Comparison of ENCODE assay signal across 8 cellular contexts in genomic region chr10:30384791-30385201, GRCh38. TPM values are rescaled to one million over a fixed set of nuclear protein-coding genes. Genes with fewer than 3 reads are reported as not detected.
DNase-seq lines count a peak whose midpoint lies in the region; ATAC-seq and TF ChIP-seq lines count a peak whose summit lies in the region.
"Had no signal": no experiment of that assay in that cellular context is flagged by ENCODE, and none has a peak within 500 bp of the region (broad histone marks: within the 10 kb centered on the region; RNA-seq: fewer than 3 reads in every experiment).

No MANE protein-coding gene starts in this region.

- H3K14ac ChIP-seq in IMR-90 (replicated peaks; ENCODE audit: low read depth, low read length) = no peak overlapping the region

- TF ChIP-seq CTCF in IMR-90 (conservative IDR thresholded peaks at IDR 0.05; ENCODE audit: low read depth, low read length) (peak; percentile 40), activated B cell treated with CpG ODN at 0.5 μM for 24 hours (IDR thresholded peaks at IDR 0.05) (no peak)

- POLR2A ChIA-PET in IMR-90 (lab: Charles Lee; ENCODE audit: unreplicated experiment) = no interaction called here
- POLR2A ChIA-PET in activated B cell treated with CpG ODN at 0.5 μM for 24 hours (lab: Charles Lee) = no interaction called here

- H3K36me3 ChIP-seq in IMR-90 (ENCODE audit: control insufficient read depth, insufficient read depth, low read length) = no peaks in the 10 kb centered on the region
- H3K36me3 ChIP-seq: SJSA1 had no signal

- H3K18ac ChIP-seq in IMR-90 (ENCODE audit: low read depth, low read length) = no peak overlapping the region

- H3K9me3 Mint-ChIP-seq in activated B cell treated with CpG ODN at 0.5 μM for 24 hours = no peaks in the 10 kb centered on the region

- H4K5ac ChIP-seq in IMR-90 (ENCODE audit: low read depth, low read length) = no peak overlapping the region

- no peak for TF ChIP-seq POLR2A in IMR-90 (IDR thresholded peaks at IDR 0.05; ENCODE audit: low read depth, low read length)

- H3K27ac ChIP-seq in IMR-90 (ENCODE audit: insufficient read depth, low read length) = no peak overlapping the region
- H3K27ac ChIP-seq: SJSA1 had no signal

- H2BK15ac ChIP-seq in IMR-90 (ENCODE audit: low read depth, low read length) = no peak overlapping the region

- H2BK20ac ChIP-seq in IMR-90 (ENCODE audit: low read depth, low read length) = no peak overlapping the region

- peaks cover 9% of the 10 kb centered on the region for H3K27me3 Mint-ChIP-seq in activated B cell treated with CpG ODN at 0.5 μM for 24 hours

- ATAC-seq in IMR-90 (ENCODE audit: low read depth) = peak; percentile 80
- peak; percentile 25 for ATAC-seq in activated B cell treated with CpG ODN at 0.5 μM for 24 hours (ENCODE audit: low read depth)
- ATAC-seq in HG03097 (IDR thresholded peaks at IDR 0.05; ENCODE audit: low FRiP score, unreplicated experiment) = no peak

- H3K9ac ChIP-seq in IMR-90 (ENCODE audit: low read depth, low read length) = no peak overlapping the region

- no peak overlapping the region for H3K4me3 ChIP-seq in IMR-90 (ENCODE audit: insufficient read depth, low read depth, low read length)
- H3K4me3 ChIP-seq: SJSA1 had no signal

- DNase-seq in Daoy (ENCODE audit: low read depth) (peak; percentile 11), IMR-90 (peak; percentile 34), activated B cell treated with CpG ODN at 0.5 μM for 24 hours (no peak), iris pigment epithelial cell (ENCODE audit: low read depth) (peak; percentile 68), SHP77 treated with DMSO at 0.1 percent for 48 hours (lab: John Stamatoyannopoulos, UW) (no peak), LoVo (ENCODE audit: low spot score) (no peak)

- no TSS peak for BruUV-seq in IMR-90 (replicated peaks; lab: Mats Ljungman, UMichigan)

- WGBS in IMR-90 (ENCODE audit: extremely low coverage in 2 of 2, insufficient read length in 1 of 2), 2 experiments = 60% methylated on average over 5 of the region's 9 CpGs; no CpG with 5 or more reads in 1 of the 2 experiments

- no peak overlapping the region for H2AK5ac ChIP-seq in IMR-90 (ENCODE audit: low read depth, low read length)

- no peaks in the 10 kb centered on the region for H3K4me1 ChIP-seq in IMR-90 (ENCODE audit: control insufficient read depth, insufficient read depth, low read length)

- H3K27me3 ChIP-seq in IMR-90 (ENCODE audit: control insufficient read depth, insufficient read depth, low read length) = peaks cover 10% of the 10 kb centered on the region
- H3K27me3 ChIP-seq: SJSA1 had no signal

- no peaks in the 10 kb centered on the region for H4K20me1 ChIP-seq in IMR-90 (ENCODE audit: insufficient read depth, low read length)

- no peak overlapping the region for H2BK120ac ChIP-seq in IMR-90 (ENCODE audit: low read depth, low read length)

- no peak overlapping the region for H3K23ac ChIP-seq in IMR-90 (ENCODE audit: low read depth, low read length)

- no peak overlapping the region for H2AFZ ChIP-seq in IMR-90 (replicated peaks; ENCODE audit: low read length, poor library complexity)

- in situ Hi-C loops in IMR-90 (cut with MboI; ENCODE audit: low sequenced_read_pairs) = no loop called here

- H3K4me2 ChIP-seq in IMR-90 (ENCODE audit: low read depth, low read length) = no peak overlapping the region

- no peaks in the 10 kb centered on the region for H3K79me1 ChIP-seq in IMR-90 (ENCODE audit: low read depth in 1 of 2, low read length in 2 of 2)

- 0 out of 2 replicates have a peak, but pooled peaks cover 2% of the 10 kb centered on the region for H3K9me3 ChIP-seq in IMR-90 (ENCODE audit: control insufficient read depth, insufficient read depth, low read length)
- H3K9me3 ChIP-seq: SJSA1 had no signal

- H2BK5ac ChIP-seq in IMR-90 (ENCODE audit: low read depth, low read length, poor library complexity, severe bottlenecking) = no peak overlapping the region

- no peak overlapping the region for H2AK9ac ChIP-seq in IMR-90 (replicated peaks; ENCODE audit: low read depth, low read length, poor library complexity)

- no peak overlapping the region for H3K27ac Mint-ChIP-seq in activated B cell treated with CpG ODN at 0.5 μM for 24 hours

- H3K36me3 Mint-ChIP-seq in activated B cell treated with CpG ODN at 0.5 μM for 24 hours (ENCODE audit: low read depth) = no peaks in the 10 kb centered on the region

- CTCF ChIA-PET in IMR-90 (lab: Yijun Ruan, JAX) = interaction anchor here (0.6 to 1.1 kb wide), 5 partner anchors 21 to 436 kb away, joined by 3 to 5 read pairs (median 3); no protein-coding TSS in a partner anchor
- CTCF ChIA-PET in activated B cell treated with CpG ODN at 0.5 μM for 24 hours (lab: Charles Lee) = interaction anchor here (1.1 to 2.0 kb wide), 2 partner anchors 206 to 386 kb away, joined by 6 to 8 read pairs; no protein-coding TSS in a partner anchor

- H3K9me1 ChIP-seq in IMR-90 (ENCODE audit: insufficient read depth, low read length) = no peaks in the 10 kb centered on the region

- H4K8ac ChIP-seq in IMR-90 (ENCODE audit: low read depth in 2 of 2, low read length in 2 of 2) = no peak overlapping the region

- H3K4me1 Mint-ChIP-seq in activated B cell treated with CpG ODN at 0.5 μM for 24 hours = no peaks in the 10 kb centered on the region

- no peak overlapping the region for H3K4ac ChIP-seq in IMR-90 (ENCODE audit: low read depth, low read length)

- no peak overlapping the region for H3K4me3 Mint-ChIP-seq in activated B cell treated with CpG ODN at 0.5 μM for 24 hours

- H3K56ac ChIP-seq in IMR-90 (ENCODE audit: extremely low read depth, insufficient read depth, low read length) = no peak overlapping the region

- intact Hi-C loops in IMR-90 (cut with micrococcal nuclease) (no loop called here), activated B cell treated with CpG ODN at 0.5 μM for 24 hours (cut with micrococcal nuclease) (no loop called here)

- TF ChIP-seq RAD21 in IMR-90 (IDR thresholded peaks at IDR 0.05; ENCODE audit: low read length) = peak; percentile 26; the same call in 1 of the 2 replicates

- H4K91ac ChIP-seq in IMR-90 (ENCODE audit: insufficient read depth, low read depth, low read length) = no peak overlapping the region

- dilution Hi-C loops in IMR-90 (cut with HindIII; ENCODE audit: low sequenced_read_pairs, unreplicated experiment) = no loop called here

TF ChIP-seq in IMR-90, 13 proteins besides CTCF, POLR2A, EP300 and RAD21:
- TF ChIP-seq SMC3 (IDR thresholded peaks at IDR 0.05; ENCODE audit: low read depth, low read length) (peak; percentile 28; the same call in 1 of the 2 replicates), MXI1 (IDR thresholded peaks at IDR 0.05; ENCODE audit: borderline replicate concordance, low read depth, low read length) (peak; percentile 75), MAFK (IDR thresholded peaks at IDR 0.05; ENCODE audit: low read depth, low read length) (no peak), CHD1 (IDR thresholded peaks at IDR 0.05; ENCODE audit: low read depth, low read length) (no peak)
- TF ChIP-seq, protein P1, sequence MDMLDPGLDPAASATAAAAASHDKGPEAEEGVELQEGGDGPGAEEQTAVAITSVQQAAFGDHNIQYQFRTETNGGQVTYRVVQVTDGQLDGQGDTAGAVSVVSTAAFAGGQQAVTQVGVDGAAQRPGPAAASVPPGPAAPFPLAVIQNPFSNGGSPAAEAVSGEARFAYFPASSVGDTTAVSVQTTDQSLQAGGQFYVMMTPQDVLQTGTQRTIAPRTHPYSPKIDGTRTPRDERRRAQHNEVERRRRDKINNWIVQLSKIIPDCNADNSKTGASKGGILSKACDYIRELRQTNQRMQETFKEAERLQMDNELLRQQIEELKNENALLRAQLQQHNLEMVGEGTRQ (IDR thresholded peaks at IDR 0.05; ENCODE audit: low read depth, low read length) = no peak

RNA-seq across cellular contexts. Expression of gene MTPAP, which starts 35.7 kb away (rescaled TPM):
- total RNA-seq in Daoy (2014; rRNA removed; shearing (Covaris generic)) = 6.5 and 12.7 TPM in 2 replicates
- 21.0 and 23.3 TPM in 2 replicates for total RNA-seq in IMR-90 (2012; rRNA removed)
- 5.2 and 7.8 TPM in 2 replicates for polyA plus RNA-seq in IMR-90 (2012; rRNA removed)
- polyA plus RNA-seq in IMR-90 (2012; cell fraction: cytosol; rRNA removed) = 0.84 and 1.1 TPM in 2 replicates
- polyA plus RNA-seq in IMR-90 (2012; cell fraction: nucleus; rRNA removed; ENCODE audit: low replicate concordance) = 1.1 and 8.7 TPM in 2 replicates
- 35.8 and 42.4 TPM in 2 replicates for total RNA-seq in activated B cell treated with CpG ODN at 0.5 μM for 24 hours

RNA-seq across cellular contexts. Expression of gene MAP3K8, which starts 49.2 kb away (rescaled TPM):
- 2.9 and 3.6 TPM in 2 replicates for total RNA-seq in Daoy (2014; rRNA removed; shearing (Covaris generic))
- total RNA-seq in IMR-90 (2012; rRNA removed) (1.8 and 3.9 TPM in 2 replicates), activated B cell treated with CpG ODN at 0.5 μM for 24 hours (141 and 160 TPM in 2 replicates)
- polyA plus RNA-seq in IMR-90 (2012; rRNA removed) = 2.6 and 2.8 TPM in 2 replicates
- 0.93 and 1.6 TPM in 2 replicates for polyA plus RNA-seq in IMR-90 (2012; cell fraction: cytosol; rRNA removed)
- polyA plus RNA-seq in IMR-90 (2012; cell fraction: nucleus; rRNA removed; ENCODE audit: low replicate concordance) = 2.8 and 29.4 TPM in 2 replicates

Comparison
In these comparisons a context has a peak if more than half of its experiments do, and no peak if none do; other contexts are left out.
1. DNase-seq: peak in Daoy (single experiment), IMR-90 (single experiment) and iris pigment epithelial cell (single experiment); none in activated B cell treated with CpG ODN at 0.5 μM for 24 hours (single experiment), SHP77 treated with DMSO at 0.1 percent for 48 hours (single experiment) and LoVo (single experiment).
2. RNA of gene MAP3K8, which starts 49.2 kb away (total RNA-seq): 141 to 160 TPM in activated B cell treated with CpG ODN at 0.5 μM for 24 hours; 2.9 to 3.6 TPM in Daoy and 1.8 to 3.9 TPM in IMR-90; every median in the first group is over 10 times any median in the second.